8 cellular contexts compared by ENCODE assay signal in the genomic region with DNA sequence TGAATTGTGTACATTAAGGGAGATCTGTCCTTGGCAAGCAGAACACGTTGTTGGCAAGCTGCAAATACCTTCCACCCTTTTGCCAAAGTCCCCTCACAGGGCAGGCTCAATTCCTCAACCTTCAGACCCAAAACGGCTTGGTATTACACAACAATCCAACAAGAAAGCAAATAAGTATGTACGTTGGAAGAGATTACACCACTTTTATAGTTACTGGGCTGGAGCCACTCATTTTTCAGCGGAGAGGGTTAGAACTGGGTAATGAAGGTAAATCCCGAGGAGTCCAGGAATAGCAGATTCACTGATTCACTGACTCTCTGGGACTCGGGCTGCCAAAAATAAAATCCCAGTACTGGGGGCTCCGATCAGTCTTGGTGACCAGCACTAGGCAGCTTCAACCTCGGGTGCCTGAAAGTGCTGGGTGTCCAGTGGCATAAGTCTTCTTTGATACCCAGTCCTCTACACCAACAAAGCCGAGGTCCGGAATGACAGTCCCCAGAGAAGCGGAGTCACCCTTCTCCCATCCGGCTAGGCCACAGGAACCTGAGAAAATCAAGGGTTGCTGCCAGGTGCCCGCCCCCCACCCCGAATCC. TPM values are rescaled to one million over a fixed set of nuclear protein-coding genes. Genes with fewer than 3 reads are reported as not detected.
A peak's percentile ranks its signal among the peaks of the same experiment; 100 is the strongest.
DNase-seq lines count a peak whose midpoint lies in the region; ATAC-seq and TF ChIP-seq lines count a peak whose summit lies in the region.

No MANE protein-coding gene starts in this region.

- 0% methylated on average over 8 to 14 of the region's 14 CpGs for WGBS in GM23248 (ENCODE audit: low coverage in 1 of 2, low lambda C conversion rate in 2 of 2, missing lambda C conversion rate in 2 of 2), 2 experiments

- H3K36me3 Mint-ChIP-seq in Calu3 (ENCODE audit: insufficient read depth, unreplicated experiment), result peaks cover 38% of the 10 kb centered on the region
- peaks cover 0 to 8% of the 10 kb centered on the region in 2 donors for H3K36me3 Mint-ChIP-seq in naive B cell

- H3K27me3 ChIP-seq in GM23248 (replicated peaks; ENCODE audit: insufficient read depth) (no peaks in the 10 kb centered on the region), Panc1 (ENCODE audit: control insufficient read depth, insufficient read depth, low read length) (no peaks in the 10 kb centered on the region)

- ATAC-seq in Panc1, result peak; percentile 39
- ATAC-seq in naive B cell (ENCODE audit: low read depth in 2 of 2), result no peak
- ATAC-seq in HG02610 (IDR thresholded peaks at IDR 0.05; ENCODE audit: unreplicated experiment), result no peak

- H3K9me3 ChIP-seq in GM23248 (ENCODE audit: low read depth), result no peaks in the 10 kb centered on the region
- no peaks in the 10 kb centered on the region for H3K9me3 ChIP-seq in Panc1 (ENCODE audit: control insufficient read depth, insufficient read depth, low read depth, low read length)

- POLR2A ChIA-PET in Panc1 (lab: Charles Lee), result no interaction called here

- BruUV-seq in Calu3 (replicated peaks; lab: Mats Ljungman, UMichigan) (TSS peak; percentile 63), Panc1 (replicated peaks; lab: Mats Ljungman, UMichigan) (no TSS peak)

- DNase-seq in Calu3 (no peak), GM23248 (peak; percentile 59), Panc1 (ENCODE audit: low read depth, low spot score) (no peak), epithelial cell of proximal tubule (ENCODE audit: low read depth) (no peak), naive B cell (no peak), NCI-H748 (lab: John Stamatoyannopoulos, UW; ENCODE audit: unreplicated experiment) (no peak)
- DNase-seq in NK-92 treated with Interleukin-12 subunit alpha and Interleukin-12 subunit beta, amount 100 ng/mL, for 24 hours (lab: John Stamatoyannopoulos, UW), result no peak

- H3K4me3 Mint-ChIP-seq in Calu3 (ENCODE audit: low read depth, unreplicated experiment) (peak overlapping the region; percentile 87), naive B cell (peak overlapping the region; percentile 85 to 98 (median 94))

- intact Hi-C loops in Calu3 (cut with micrococcal nuclease; ENCODE audit: unreplicated experiment), result no loop called here
- intact Hi-C loops in Panc1 (cut with micrococcal nuclease; ENCODE audit: unreplicated experiment), result loop anchor here (2.0 kb wide), 1 partner anchor 43 kb away; a partner anchor contains a TSS

- no peaks in the 10 kb centered on the region for H3K36me3 ChIP-seq in GM23248 (ENCODE audit: low read depth)
- H3K36me3 ChIP-seq in Panc1 (ENCODE audit: control insufficient read depth, insufficient read depth, low read length), result peaks cover 4% of the 10 kb centered on the region; the same call in 1 of the 2 replicates

- H3K4me1 Mint-ChIP-seq in Calu3 (ENCODE audit: low read depth, unreplicated experiment) (peaks cover 10% of the 10 kb centered on the region), naive B cell (peaks cover 4 to 28% (median 12%) of the 10 kb centered on the region in 3 donors)

- peak overlapping the region; percentile 90 for H3K9ac ChIP-seq in GM23248

- H3K9me3 Mint-ChIP-seq in Calu3 (ENCODE audit: low read depth, unreplicated experiment) (no peaks in the 10 kb centered on the region), naive B cell (peaks cover 0 to 3% (median 0%) of the 10 kb centered on the region in 7 donors)

- TF ChIP-seq CTCF in Calu3 (IDR thresholded peaks at IDR 0.05; ENCODE audit: unreplicated experiment), result no peak
- TF ChIP-seq CTCF in Panc1 (IDR thresholded peaks at IDR 0.05), result no peak
- TF ChIP-seq CTCF in epithelial cell of proximal tubule (conservative IDR thresholded peaks at IDR 0.05; ENCODE audit: low read depth, low read length), result no peak

- H3F3A ChIP-seq in GM23248 (ENCODE audit: insufficient read depth), result peaks cover 15% of the 10 kb centered on the region; the same call in 1 of the 2 replicates

- H3K27ac ChIP-seq in GM23248 (peak overlapping the region; percentile 94), Panc1 (ENCODE audit: low read length) (peak overlapping the region; percentile 98)

- H4K20me1 ChIP-seq in GM23248 (ENCODE audit: insufficient read depth), result no peaks in the 10 kb centered on the region

- H3K4me1 ChIP-seq in GM23248 (ENCODE audit: insufficient read depth) (no peaks in the 10 kb centered on the region; the same call in 1 of the 2 replicates), Panc1 (ENCODE audit: control insufficient read depth, insufficient read depth, low read length) (peaks cover 15% of the 10 kb centered on the region)

- no peaks in the 10 kb centered on the region for H3K9me2 ChIP-seq in GM23248 (ENCODE audit: insufficient read depth)

- in situ Hi-C loops in GM23248 (cut with MboI) (no loop called here), Panc1 (cut with HindIII; ENCODE audit: low pct_unique_long_range_greater_than_20kb, low sequenced_read_pairs) (no loop called here)

- H3K4me3 ChIP-seq in GM23248 (peak overlapping the region; percentile 99), Panc1 (ENCODE audit: low read depth in 2 of 2, low read length in 2 of 2) (peak overlapping the region; percentile 70 to 96), epithelial cell of proximal tubule (ENCODE audit: low read depth, low read length) (peak overlapping the region; percentile 76)

- peak overlapping the region; percentile 95 for H2AFZ ChIP-seq in GM23248

- H3K79me2 ChIP-seq in GM23248 (ENCODE audit: insufficient read depth), result peaks cover 47% of the 10 kb centered on the region

- H3K4me2 ChIP-seq in GM23248 (ENCODE audit: unreplicated experiment), result peak overlapping the region; percentile 94

- CTCF ChIA-PET in Calu3 (lab: Charles Lee), result interaction anchor here (2.0 kb wide), 1 partner anchor 43 kb away, joined by 5 read pairs; no protein-coding TSS in a partner anchor
- CTCF ChIA-PET in Panc1 (lab: Charles Lee), result no interaction called here

- no peaks in the 10 kb centered on the region for H3K27me3 Mint-ChIP-seq in Calu3 (ENCODE audit: unreplicated experiment)
- no peaks in the 10 kb centered on the region for H3K27me3 Mint-ChIP-seq in naive B cell

- H3K27ac Mint-ChIP-seq in Calu3 (ENCODE audit: unreplicated experiment) (peak overlapping the region; percentile 79), naive B cell (peak overlapping the region in 5 of 6 donors; percentile 82 to 97 (median 96))

RNA-seq across cellular contexts. Expression of a gene that starts 0.6 kb away (rescaled TPM):
- total RNA-seq in Calu3 (2022) (30.9 and 31.1 TPM in 2 replicates), Panc1 (2021; ENCODE audit: unreplicated experiment) (39.1 TPM), epithelial cell of proximal tubule (3.6 and 12.2 TPM in 2 replicates)
- total RNA-seq in GM23248 (2014; rRNA removed; shearing (Covaris generic)), result 1.9 and 14.9 TPM in 2 replicates
- polyA plus RNA-seq in GM23248 (2016; fragmentation: Nextera tagmentation; extraction: Ambion mirVana) (15.7 and 18.5 TPM in 2 replicates), naive B cell (ENCODE audit: low read depth in 6 of 6) (10 to 100 TPM in 4 of 6 donors, 1 to 10 TPM in 2; 7.7 to 17.9 (median 12.7) TPM)
- polyA plus RNA-seq in Panc1 (2012; ENCODE audit: insufficient read length), result 26.6 TPM

RNA-seq across cellular contexts. Expression of a gene that starts 38.0 kb away (rescaled TPM):
- not detected in 2 replicates for total RNA-seq in Calu3 (2022)
- total RNA-seq in GM23248 (2014; rRNA removed; shearing (Covaris generic)), result not detected in 2 replicates
- 0.23 TPM in 1 of 2 replicates, not detected in the other for polyA plus RNA-seq in GM23248 (2016; fragmentation: Nextera tagmentation; extraction: Ambion mirVana)
- total RNA-seq in Panc1 (2021; ENCODE audit: unreplicated experiment), result not detected
- polyA plus RNA-seq in Panc1 (2012; ENCODE audit: insufficient read length), result not detected
- 0.14 TPM in 1 of 2 replicates, not detected in the other for total RNA-seq in epithelial cell of proximal tubule
- polyA plus RNA-seq in naive B cell (ENCODE audit: low read depth in 6 of 6), result 100 to 1,000 TPM; 110 to 189 (median 162) TPM

RNA-seq across cellular contexts. Expression of a gene that starts 42.9 kb away (rescaled TPM):
- 238 and 239 TPM in 2 replicates for total RNA-seq in Calu3 (2022)
- 240 and 757 TPM in 2 replicates for total RNA-seq in GM23248 (2014; rRNA removed; shearing (Covaris generic))
- 295 and 331 TPM in 2 replicates for polyA plus RNA-seq in GM23248 (2016; fragmentation: Nextera tagmentation; extraction: Ambion mirVana)
- 308 TPM for total RNA-seq in Panc1 (2021; ENCODE audit: unreplicated experiment)
- polyA plus RNA-seq in Panc1 (2012; ENCODE audit: insufficient read length), result 580 TPM
- 507 and 845 TPM in 2 replicates for total RNA-seq in epithelial cell of proximal tubule
- 1,000 to 10,000 TPM; 1,439 to 2,390 (median 1,883) TPM for polyA plus RNA-seq in naive B cell (ENCODE audit: low read depth in 6 of 6)

RNA-seq across cellular contexts. Expression of a gene that starts 56.8 kb away (rescaled TPM):
- total RNA-seq in Calu3 (2022) (0.15 TPM in 1 of 2 replicates, not detected in the other), Panc1 (2021; ENCODE audit: unreplicated experiment) (0.18 TPM), epithelial cell of proximal tubule (0.36 and 1.3 TPM in 2 replicates)
- total RNA-seq in GM23248 (2014; rRNA removed; shearing (Covaris generic)), result 0.25 and 0.43 TPM in 2 replicates
- polyA plus RNA-seq in GM23248 (2016; fragmentation: Nextera tagmentation; extraction: Ambion mirVana) (0.23 and 0.53 TPM in 2 replicates), naive B cell (ENCODE audit: low read depth in 6 of 6) (not detected)
- 0.12 TPM for polyA plus RNA-seq in Panc1 (2012; ENCODE audit: insufficient read length)

RNA-seq across cellular contexts. Expression of a gene that starts 59.8 kb away (rescaled TPM):
- total RNA-seq in Calu3 (2022) (61.2 and 63.6 TPM in 2 replicates), Panc1 (2021; ENCODE audit: unreplicated experiment) (115 TPM), epithelial cell of proximal tubule (53.3 and 61.6 TPM in 2 replicates)
- total RNA-seq in GM23248 (2014; rRNA removed; shearing (Covaris generic)), result 27.1 and 36.6 TPM in 2 replicates
- polyA plus RNA-seq in GM23248 (2016; fragmentation: Nextera tagmentation; extraction: Ambion mirVana) (20.4 and 26.6 TPM in 2 replicates), naive B cell (ENCODE audit: low read depth in 6 of 6) (10 to 100 TPM; 15.4 to 28.8 (median 24.9) TPM)
- polyA plus RNA-seq in Panc1 (2012; ENCODE audit: insufficient read length), result 55.5 TPM
